Comparison of ENCODE assay signal across 1 cellular context in the genomic region with DNA sequence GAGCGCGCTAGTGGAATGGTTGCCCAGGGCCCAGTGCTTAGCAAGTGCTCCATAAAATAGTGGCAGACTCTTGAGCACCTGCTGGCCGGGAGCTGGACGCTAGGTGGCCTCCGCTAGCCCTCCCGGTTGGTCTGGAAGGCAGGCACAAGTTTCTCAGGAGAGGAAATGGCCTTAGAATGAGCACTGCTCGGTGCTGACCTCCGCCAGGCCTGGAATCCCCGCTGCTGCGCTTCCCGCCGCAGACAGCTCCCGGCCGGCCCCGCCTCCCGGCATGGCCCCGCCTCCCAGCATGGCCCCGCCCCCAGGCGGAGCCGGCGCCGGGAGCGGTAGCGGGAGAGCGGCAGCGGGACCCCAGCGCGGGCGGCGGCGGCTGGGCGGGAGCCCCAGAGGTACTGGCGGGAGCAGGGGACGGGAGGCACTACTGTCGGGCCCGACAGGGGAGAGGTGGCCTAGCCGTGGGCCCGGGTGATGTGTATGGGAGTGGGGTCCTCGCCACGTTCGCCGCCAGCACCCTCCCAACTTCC.
TF ChIP-seq lines count a peak whose summit lies in the region.

A gene with protein sequence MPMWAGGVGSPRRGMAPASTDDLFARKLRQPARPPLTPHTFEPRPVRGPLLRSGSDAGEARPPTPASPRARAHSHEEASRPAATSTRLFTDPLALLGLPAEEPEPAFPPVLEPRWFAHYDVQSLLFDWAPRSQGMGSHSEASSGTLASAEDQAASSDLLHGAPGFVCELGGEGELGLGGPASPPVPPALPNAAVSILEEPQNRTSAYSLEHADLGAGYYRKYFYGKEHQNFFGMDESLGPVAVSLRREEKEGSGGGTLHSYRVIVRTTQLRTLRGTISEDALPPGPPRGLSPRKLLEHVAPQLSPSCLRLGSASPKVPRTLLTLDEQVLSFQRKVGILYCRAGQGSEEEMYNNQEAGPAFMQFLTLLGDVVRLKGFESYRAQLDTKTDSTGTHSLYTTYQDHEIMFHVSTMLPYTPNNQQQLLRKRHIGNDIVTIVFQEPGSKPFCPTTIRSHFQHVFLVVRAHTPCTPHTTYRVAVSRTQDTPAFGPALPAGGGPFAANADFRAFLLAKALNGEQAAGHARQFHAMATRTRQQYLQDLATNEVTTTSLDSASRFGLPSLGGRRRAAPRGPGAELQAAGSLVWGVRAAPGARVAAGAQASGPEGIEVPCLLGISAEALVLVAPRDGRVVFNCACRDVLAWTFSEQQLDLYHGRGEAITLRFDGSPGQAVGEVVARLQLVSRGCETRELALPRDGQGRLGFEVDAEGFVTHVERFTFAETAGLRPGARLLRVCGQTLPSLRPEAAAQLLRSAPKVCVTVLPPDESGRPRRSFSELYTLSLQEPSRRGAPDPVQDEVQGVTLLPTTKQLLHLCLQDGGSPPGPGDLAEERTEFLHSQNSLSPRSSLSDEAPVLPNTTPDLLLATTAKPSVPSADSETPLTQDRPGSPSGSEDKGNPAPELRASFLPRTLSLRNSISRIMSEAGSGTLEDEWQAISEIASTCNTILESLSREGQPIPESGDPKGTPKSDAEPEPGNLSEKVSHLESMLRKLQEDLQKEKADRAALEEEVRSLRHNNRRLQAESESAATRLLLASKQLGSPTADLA (plus strand): TSS at position 308 of the 524 bp plus-strand sequence. CDS start 2,821 bp downstream, outside the sequence.

TF ChIP-seq in IMR-90, 13 proteins besides CTCF, POLR2A, EP300 and RAD21:
- TF ChIP-seq, protein P1, sequence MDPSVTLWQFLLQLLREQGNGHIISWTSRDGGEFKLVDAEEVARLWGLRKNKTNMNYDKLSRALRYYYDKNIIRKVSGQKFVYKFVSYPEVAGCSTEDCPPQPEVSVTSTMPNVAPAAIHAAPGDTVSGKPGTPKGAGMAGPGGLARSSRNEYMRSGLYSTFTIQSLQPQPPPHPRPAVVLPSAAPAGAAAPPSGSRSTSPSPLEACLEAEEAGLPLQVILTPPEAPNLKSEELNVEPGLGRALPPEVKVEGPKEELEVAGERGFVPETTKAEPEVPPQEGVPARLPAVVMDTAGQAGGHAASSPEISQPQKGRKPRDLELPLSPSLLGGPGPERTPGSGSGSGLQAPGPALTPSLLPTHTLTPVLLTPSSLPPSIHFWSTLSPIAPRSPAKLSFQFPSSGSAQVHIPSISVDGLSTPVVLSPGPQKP (IDR thresholded peaks at IDR 0.05; ENCODE audit: borderline replicate concordance, low read depth, low read length) = no peak
- peak; percentile 56; the same call in 1 of the 2 replicates for TF ChIP-seq MXI1 (IDR thresholded peaks at IDR 0.05; ENCODE audit: borderline replicate concordance, low read depth, low read length)
- no peak for TF ChIP-seq CHD1 (IDR thresholded peaks at IDR 0.05; ENCODE audit: low read depth, low read length)
- no peak for TF ChIP-seq MAFK (IDR thresholded peaks at IDR 0.05; ENCODE audit: low read depth, low read length)
- peak; percentile 42; the same call in 1 of the 2 replicates for TF ChIP-seq MAZ (IDR thresholded peaks at IDR 0.05; ENCODE audit: borderline replicate concordance, low read depth, low read length)
- TF ChIP-seq FOS (IDR thresholded peaks at IDR 0.05; ENCODE audit: low read depth, low read length) = no peak
- TF ChIP-seq SMC3 (IDR thresholded peaks at IDR 0.05; ENCODE audit: low read depth, low read length) = peak; percentile 54; the same call in 1 of the 2 replicates
- no peak for TF ChIP-seq CEBPB (IDR thresholded peaks at IDR 0.05; ENCODE audit: low read depth, low read length)
- no peak for TF ChIP-seq BHLHE40 (IDR thresholded peaks at IDR 0.05; ENCODE audit: low read depth, low read length)
- TF ChIP-seq NFE2L2 (IDR thresholded peaks at IDR 0.05; ENCODE audit: low read depth, low read length) = no peak
- TF ChIP-seq RCOR1 (IDR thresholded peaks at IDR 0.05; ENCODE audit: insufficient replicate concordance, low read length) = peak; percentile 73
- no peak for TF ChIP-seq RFX5 (IDR thresholded peaks at IDR 0.05; ENCODE audit: low read depth, low read length)
- TF ChIP-seq, protein P2, sequence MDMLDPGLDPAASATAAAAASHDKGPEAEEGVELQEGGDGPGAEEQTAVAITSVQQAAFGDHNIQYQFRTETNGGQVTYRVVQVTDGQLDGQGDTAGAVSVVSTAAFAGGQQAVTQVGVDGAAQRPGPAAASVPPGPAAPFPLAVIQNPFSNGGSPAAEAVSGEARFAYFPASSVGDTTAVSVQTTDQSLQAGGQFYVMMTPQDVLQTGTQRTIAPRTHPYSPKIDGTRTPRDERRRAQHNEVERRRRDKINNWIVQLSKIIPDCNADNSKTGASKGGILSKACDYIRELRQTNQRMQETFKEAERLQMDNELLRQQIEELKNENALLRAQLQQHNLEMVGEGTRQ (IDR thresholded peaks at IDR 0.05; ENCODE audit: low read depth, low read length) = no peak
TF ChIP-seq in IMR-90: peak in this region for 4.
